Comparison of ENCODE assay signal across 33 cellular contexts in genomic region chr6:33235221-33235634, GRCh38. TPM values are rescaled to one million over a fixed set of nuclear protein-coding genes. Genes with fewer than 3 reads are reported as not detected.
DNase-seq lines count a peak whose midpoint lies in the region; ATAC-seq and TF ChIP-seq lines count a peak whose summit lies in the region.
"Had no signal": no experiment of that assay in that cellular context is flagged by ENCODE, and none has a peak within 500 bp of the region (broad histone marks: within the 10 kb centered on the region; RNA-seq: fewer than 3 reads in every experiment).

No MANE protein-coding gene starts in this region.

- WGBS in mesendoderm (ENCODE audit: extremely low coverage, insufficient coverage, low lambda C conversion rate): no CpG with 5 or more reads among the region's 6 CpGs

- H3K27me3 ChIP-seq in mesendoderm (ENCODE audit: insufficient read depth, low read length, poor library complexity) (no peaks in the 10 kb centered on the region), left lung (peaks cover 0 to 27% of the 10 kb centered on the region in 2 donors)
- H3K27me3 ChIP-seq: testis had no signal

- no peak overlapping the region for H2BK120ac ChIP-seq in mesendoderm (ENCODE audit: low read depth, low read length)

- H3K4me3 ChIP-seq in SK-N-MC: peak overlapping the region; percentile 31
- no peak overlapping the region for H3K4me3 ChIP-seq in mesendoderm (ENCODE audit: low read length)
- no peak overlapping the region for H3K4me3 ChIP-seq in left lung
- H3K4me3 ChIP-seq: esophagus squamous epithelium, lung, testis had no signal

- no peak for ATAC-seq in HG02973 (IDR thresholded peaks at IDR 0.05; ENCODE audit: unreplicated experiment)
- no peak for ATAC-seq in left lung
- ATAC-seq: foreskin keratinocyte; HCT116; right cardiac atrium; stimulated activated naive CD8-positive, alpha-beta T cell treated with anti-CD3 and anti-CD28 coated beads, Interleukin-15, Interleukin-2, amounts not matched to agents 100 U/mL and 50 U/mL, for 24 hours had no signal

- H3K36me3 ChIP-seq in SK-N-MC (ENCODE audit: insufficient read depth, low read length): no peaks in the 10 kb centered on the region
- no peaks in the 10 kb centered on the region for H3K36me3 ChIP-seq in mesendoderm (ENCODE audit: control insufficient read depth, insufficient read depth, low read length)
- no peaks in the 10 kb centered on the region for H3K36me3 ChIP-seq in left lung
- H3K36me3 ChIP-seq: esophagus squamous epithelium had no signal

- H4K5ac ChIP-seq in mesendoderm (ENCODE audit: low read length): no peak overlapping the region

- TF ChIP-seq CTCF in type B pancreatic cell (conservative IDR thresholded peaks at IDR 0.05): no peak
- no peak for TF ChIP-seq CTCF in left lung (IDR thresholded peaks at IDR 0.05)

- H3K18ac ChIP-seq in mesendoderm (ENCODE audit: low read length): no peak overlapping the region

- H2BK5ac ChIP-seq in mesendoderm (ENCODE audit: low read length): no peak overlapping the region

- H3K27me3 Mint-ChIP-seq in type B pancreatic cell: peaks cover 30% of the 10 kb centered on the region

- H3K79me1 ChIP-seq in mesendoderm (ENCODE audit: low read length): no peaks in the 10 kb centered on the region

- no peak overlapping the region for H3K4me2 ChIP-seq in mesendoderm (ENCODE audit: low read length)

- peak; percentile 47 for DNase-seq in NCI-H2107 treated with DMSO at 0.1 percent for 48 hours (lab: John Stamatoyannopoulos, UW; ENCODE audit: unreplicated experiment)
- DNase-seq in NCI-H2107 (lab: John Stamatoyannopoulos, UW): no peak
- peak; percentile 12 for DNase-seq in SK-N-MC (ENCODE audit: low read depth, low spot score)
- DNase-seq in mesendoderm: peak; percentile 12
- DNase-seq in type B pancreatic cell (ENCODE audit: extremely low spot score, unreplicated experiment): no peak
- no peak for DNase-seq in HPDE6-E6E7 (ENCODE audit: extremely low spot score)
- no peak for DNase-seq in left lung
- DNase-seq: 8988T; activated CD4-positive, alpha-beta memory T cell treated with anti-CD3 and anti-CD28 coated beads for 36 hours; activated CD4-positive, alpha-beta T cell treated with anti-CD3 and anti-CD28 coated beads for 1 hour; activated CD8-positive, alpha-beta memory T cell treated with anti-CD3 and anti-CD28 coated beads, Interleukin-2, amount 50 U/mL, for 4 hours; activated naive CD4-positive, alpha-beta T cell treated with Interleukin-2 at 50 U/mL for 16 hours; CD4-positive, alpha-beta T cell; EL; esophagus squamous epithelium; foreskin keratinocyte; KBM-7; kidney glomerular epithelial cell; NCI-H1105; NCI-H1930; NCI-H748 treated with DMSO at 0.1 percent for 48 hours; right cardiac atrium; Right ventricle myocardium superior; stimulated activated CD4-positive, alpha-beta T cell treated with anti-CD3 and anti-CD28 coated beads, Interleukin-1b, Interleukin-23, amount 100 ng/mL, for 48 hours; stimulated activated naive CD8-positive, alpha-beta T cell treated with anti-CD3 and anti-CD28 coated beads, Interleukin-15, Interleukin-2, amounts not matched to agents 100 U/mL and 50 U/mL, for 24 hours; T-helper 2 cell; testis had no signal

- H4K8ac ChIP-seq in mesendoderm (ENCODE audit: low read depth, low read length): no peak overlapping the region

- H3K79me2 ChIP-seq in mesendoderm (ENCODE audit: control insufficient read depth, insufficient read depth, low read length): no peaks in the 10 kb centered on the region

- H3K4me1 Mint-ChIP-seq in type B pancreatic cell (ENCODE audit: unreplicated experiment): peaks cover 20% of the 10 kb centered on the region
- H3K4me1 Mint-ChIP-seq: central memory CD8-positive, alpha-beta T cell had no signal

- H3K56ac ChIP-seq in mesendoderm (ENCODE audit: low read length): peak overlapping the region; percentile 5

- H3K9me3 ChIP-seq in SK-N-MC (ENCODE audit: low read depth, low read length) (no peaks in the 10 kb centered on the region), left lung (no peaks in the 10 kb centered on the region)
- H3K9me3 ChIP-seq: esophagus squamous epithelium, testis had no signal

- intact Hi-C loops in left lung (cut with DNase I): no loop called here

- H3K4me3 Mint-ChIP-seq in type B pancreatic cell: peak overlapping the region; percentile 6
- H3K4me3 Mint-ChIP-seq: activated CD4-positive, alpha-beta memory T cell treated with anti-CD3 and anti-CD28 coated beads for 36 hours; activated T-helper 1 cell treated with anti-CD3 and anti-CD28 coated beads, Interleukin-12 subunit alpha, Interleukin-12 subunit beta, Interleukin-2, Interleukin-4 antibody, amounts not matched to agents 30 ng/mL and 10 ng/mL and 1 ng/mL, durations not matched to agents 14 hours and 24 hours and 36 hours; CD4-positive, alpha-beta T cell; central memory CD8-positive, alpha-beta T cell; dendritic cell treated with granulocyte-macrophage colony-stimulating factor and Interleukin-4, amounts not matched to agents 40 ng/mL and 50 ng/mL, for 4 days had no signal

- H3K9ac ChIP-seq in SK-N-MC (ENCODE audit: insufficient read length) (peak overlapping the region; percentile 24), mesendoderm (ENCODE audit: low read length) (no peak overlapping the region)

- H3K27ac ChIP-seq in SK-N-MC (peak overlapping the region; percentile 69), mesendoderm (ENCODE audit: low read depth, low read length) (no peak overlapping the region), left lung (no peak overlapping the region)
- H3K27ac ChIP-seq: esophagus squamous epithelium, foreskin keratinocyte, testis had no signal

- H3K36me3 Mint-ChIP-seq in type B pancreatic cell: no peaks in the 10 kb centered on the region
- H3K36me3 Mint-ChIP-seq: activated CD4-positive, alpha-beta memory T cell treated with anti-CD3 and anti-CD28 coated beads for 36 hours had no signal

- peak overlapping the region; percentile 22 for H3K27ac Mint-ChIP-seq in type B pancreatic cell
- H3K27ac Mint-ChIP-seq: activated CD4-positive, alpha-beta memory T cell treated with anti-CD3 and anti-CD28 coated beads for 36 hours; activated T-helper 1 cell treated with anti-CD3 and anti-CD28 coated beads, Interleukin-12 subunit alpha, Interleukin-12 subunit beta, Interleukin-2, Interleukin-4 antibody, amounts not matched to agents 30 ng/mL and 10 ng/mL and 1 ng/mL, durations not matched to agents 14 hours and 24 hours and 36 hours; CD4-positive, alpha-beta T cell; dendritic cell treated with granulocyte-macrophage colony-stimulating factor and Interleukin-4, amounts not matched to agents 40 ng/mL and 50 ng/mL, for 4 days had no signal

- H3K4ac ChIP-seq in mesendoderm (ENCODE audit: low read depth, low read length): no peak overlapping the region

- H3K23ac ChIP-seq in mesendoderm (ENCODE audit: low read length): no peak overlapping the region

- H2AK5ac ChIP-seq in mesendoderm (ENCODE audit: low read length): no peak overlapping the region

- H2BK15ac ChIP-seq in mesendoderm (replicated peaks; ENCODE audit: low read depth): no peak overlapping the region

- H3K4me1 ChIP-seq in mesendoderm (ENCODE audit: control insufficient read depth, low read depth, low read length): no peaks in the 10 kb centered on the region
- no peaks in the 10 kb centered on the region for H3K4me1 ChIP-seq in left lung
- H3K4me1 ChIP-seq: esophagus squamous epithelium, foreskin keratinocyte, testis had no signal

- no peaks in the 10 kb centered on the region for H3K9me3 Mint-ChIP-seq in type B pancreatic cell
- H3K9me3 Mint-ChIP-seq: activated CD4-positive, alpha-beta memory T cell treated with anti-CD3 and anti-CD28 coated beads for 36 hours; activated T-helper 1 cell treated with anti-CD3 and anti-CD28 coated beads, Interleukin-12 subunit alpha, Interleukin-12 subunit beta, Interleukin-2, Interleukin-4 antibody, amounts not matched to agents 30 ng/mL and 10 ng/mL and 1 ng/mL, durations not matched to agents 14 hours and 24 hours and 36 hours; CD4-positive, alpha-beta T cell; central memory CD8-positive, alpha-beta T cell; dendritic cell treated with granulocyte-macrophage colony-stimulating factor and Interleukin-4, amounts not matched to agents 40 ng/mL and 50 ng/mL, for 4 days had no signal

RNA-seq across cellular contexts. Expression of gene RING1, which starts 26.9 kb away (rescaled TPM):
- polyA plus RNA-seq in mesendoderm (2013, experiment 1 of 2): 25.9 TPM
- 25.7 TPM for polyA plus RNA-seq in mesendoderm (2013, experiment 2 of 2)
- 44.5 and 60.4 TPM in 2 replicates for total RNA-seq in type B pancreatic cell (ENCODE audit: low replicate concordance)
- 10 to 100 TPM; 37.4 to 41.4 TPM for total RNA-seq in left lung

RNA-seq across cellular contexts. Expression of gene HSD17B8, which starts 30.8 kb away (rescaled TPM):
- 2.1 TPM for polyA plus RNA-seq in mesendoderm (2013, experiment 1 of 2)
- 2.1 TPM for polyA plus RNA-seq in mesendoderm (2013, experiment 2 of 2)
- total RNA-seq in type B pancreatic cell (ENCODE audit: low replicate concordance): 13.9 and 15.7 TPM in 2 replicates
- total RNA-seq in left lung: 10 to 100 TPM; 13.5 to 14.0 TPM

RNA-seq across cellular contexts. Expression of gene SLC39A7, which starts 34.6 kb away (rescaled TPM):
- polyA plus RNA-seq in mesendoderm (2013, experiment 1 of 2): 44.7 TPM
- polyA plus RNA-seq in mesendoderm (2013, experiment 2 of 2): 43.5 TPM
- total RNA-seq in type B pancreatic cell (ENCODE audit: low replicate concordance) (147 and 202 TPM in 2 replicates), left lung (100 to 1,000 TPM; 131 to 149 TPM)

RNA-seq across cellular contexts. Expression of gene RXRB, which starts 34.8 kb away (rescaled TPM):
- polyA plus RNA-seq in mesendoderm (2013, experiment 1 of 2): 7.3 TPM
- 6.7 TPM for polyA plus RNA-seq in mesendoderm (2013, experiment 2 of 2)
- total RNA-seq in type B pancreatic cell (ENCODE audit: low replicate concordance) (49.2 and 61.9 TPM in 2 replicates), left lung (10 to 100 TPM; 35.4 to 37.1 TPM)

RNA-seq across cellular contexts. Expression of gene VPS52, which starts 36.4 kb away (rescaled TPM):
- polyA plus RNA-seq in mesendoderm (2013, experiment 1 of 2): 39.9 TPM
- 39.6 TPM for polyA plus RNA-seq in mesendoderm (2013, experiment 2 of 2)
- total RNA-seq in type B pancreatic cell (ENCODE audit: low replicate concordance) (54.7 and 62.4 TPM in 2 replicates), left lung (10 to 100 TPM; 46.2 to 54.2 TPM)

Comparison
In these comparisons a context has a peak if more than half of its experiments do, and no peak if none do; other contexts are left out.
1. DNase-seq: peak in NCI-H2107 treated with DMSO at 0.1 percent for 48 hours (single experiment), SK-N-MC (single experiment) and mesendoderm (single experiment); none in NCI-H2107 (single experiment), type B pancreatic cell (single experiment), HPDE6-E6E7 (single experiment) and left lung (0 of 2).